Comparison of ENCODE assay signal across 11 cellular contexts in genomic region chr14:20568393-20568792, GRCh38. TPM values are rescaled to one million over a fixed set of nuclear protein-coding genes. Genes with fewer than 3 reads are reported as not detected.
"Had no signal": no experiment of that assay in that cellular context is flagged by ENCODE, and none has a peak within 500 bp of the region (broad histone marks: within the 10 kb centered on the region; RNA-seq: fewer than 3 reads in every experiment).

No MANE protein-coding gene starts in this region.

- H3K9me3 ChIP-seq: HAP-1 had no signal

- H3K4me1 ChIP-seq: HAP-1 had no signal

- FAIRE-seq: HTR-8/SVneo had no signal

- DNase-seq: H7, HFFc6, IMR-90, KBM-7 had no signal

- H3K36me3 ChIP-seq: HAP-1 had no signal

- ATAC-seq: GM23338, HCT116 had no signal

- H3K4me3 ChIP-seq: GM23338, HAP-1 had no signal

- H3K4me2 ChIP-seq: GM23338, KMS-11 had no signal

- H3K9ac ChIP-seq: KMS-11 had no signal

- H2AFZ ChIP-seq: GM23338 had no signal

- H3K27ac ChIP-seq: KMS-11 had no signal

RNA-seq across cellular contexts. Expression of gene RNASE9, which starts 7.5 kb away (rescaled TPM):
- total RNA-seq: H4, H7, HFFc6, HT-29, IMR-90 had no signal
- polyA plus RNA-seq: GM23338, IMR-90 had no signal

RNA-seq across cellular contexts. Expression of gene RNASE11, which starts 19.4 kb away (rescaled TPM):
- total RNA-seq: GM23338, H4, H7, HFFc6, HT-29, IMR-90 had no signal
- polyA plus RNA-seq: GM23338, IMR-90 had no signal

RNA-seq across cellular contexts. Expression of gene RNASE12, which starts 22.8 kb away (rescaled TPM):
- total RNA-seq: GM23338, H4, H7, HFFc6, HT-29, IMR-90 had no signal
- polyA plus RNA-seq: GM23338, IMR-90 had no signal
